ENCODE assay signal across 8 cellular contexts in the genomic region with DNA sequence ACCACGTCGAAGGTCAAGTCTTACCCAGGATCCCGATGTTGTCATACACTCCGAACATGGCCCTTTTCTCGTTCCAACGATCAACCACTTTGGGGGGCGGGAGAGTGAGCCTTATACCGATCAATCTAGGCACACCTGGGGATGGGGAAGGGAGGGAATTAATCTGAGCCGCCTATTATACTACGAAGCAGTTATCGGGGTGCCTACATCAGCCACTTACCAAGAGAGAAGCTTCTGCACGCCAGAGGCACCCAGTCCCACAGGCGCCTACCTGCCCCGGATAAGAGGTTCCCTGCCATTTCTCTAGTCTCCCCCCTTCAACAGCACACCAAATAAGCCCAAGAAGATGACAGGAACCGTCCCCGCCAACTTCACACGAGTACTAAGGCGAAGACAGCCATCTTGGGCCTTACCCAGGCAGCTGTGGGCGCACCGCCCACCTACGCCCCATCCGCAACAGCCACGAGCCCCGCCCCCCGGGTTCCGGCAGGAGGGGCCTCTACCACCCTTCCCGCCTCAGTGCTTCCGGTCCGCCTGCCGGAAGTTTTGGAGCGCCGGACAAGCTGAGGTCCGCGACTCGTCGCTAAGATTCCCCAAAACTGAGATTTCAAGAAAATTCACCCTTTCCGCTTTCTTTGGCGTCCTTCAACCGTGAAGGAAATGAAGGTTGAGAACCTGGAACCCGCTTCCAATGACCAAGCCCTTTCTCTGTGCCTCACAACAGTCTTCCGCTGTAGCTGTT. TPM values are rescaled to one million over a fixed set of nuclear protein-coding genes. Genes with fewer than 3 reads are reported as not detected.
DNase-seq lines count a peak whose midpoint lies in the region; ATAC-seq and TF ChIP-seq lines count a peak whose summit lies in the region.

A gene (minus strand): TSS at position 425 of the 742 bp plus-strand sequence. CDS start 126 bp downstream, at position 299.

- H3K27me3 ChIP-seq in kidney epithelial cell (ENCODE audit: control insufficient read depth, insufficient read depth, low read length) = no peaks in the 10 kb centered on the region

- intact Hi-C loops in activated CD4-positive, alpha-beta T cell treated with anti-CD3 and anti-CD28 coated beads for 36 hours (cut with DNase I, micrococcal nuclease) = loop anchor here (1.0 to 5.0 kb wide), 13 partner anchors 23 to 477 kb away; a partner anchor contains a TSS

- TF ChIP-seq CTCF in chondrocyte (IDR thresholded peaks at IDR 0.05) = no peak
- TF ChIP-seq CTCF in kidney epithelial cell (IDR thresholded peaks at IDR 0.05; ENCODE audit: insufficient read depth, low read length, poor library complexity, severe bottlenecking) = no peak

- no peaks in the 10 kb centered on the region for H3K27me3 Mint-ChIP-seq in activated CD4-positive, alpha-beta T cell treated with anti-CD3 and anti-CD28 coated beads for 36 hours
- no peaks in the 10 kb centered on the region for H3K27me3 Mint-ChIP-seq in chondrocyte (ENCODE audit: low read depth)

- peak within 1 kb of the TSS; percentile 98 for H3K27ac Mint-ChIP-seq in activated CD4-positive, alpha-beta T cell treated with anti-CD3 and anti-CD28 coated beads for 36 hours
- peak within 1 kb of the TSS; percentile 99 for H3K27ac Mint-ChIP-seq in chondrocyte (ENCODE audit: unreplicated experiment)

- H3K9me3 Mint-ChIP-seq in activated CD4-positive, alpha-beta T cell treated with anti-CD3 and anti-CD28 coated beads for 36 hours (ENCODE audit: low read depth) = no peaks in the 10 kb centered on the region
- H3K9me3 Mint-ChIP-seq in chondrocyte (ENCODE audit: low read depth) = no peaks in the 10 kb centered on the region

- peaks cover 33% of the 10 kb centered on the region for H3K4me1 Mint-ChIP-seq in activated CD4-positive, alpha-beta T cell treated with anti-CD3 and anti-CD28 coated beads for 36 hours
- peaks cover 24% of the 10 kb centered on the region for H3K4me1 Mint-ChIP-seq in chondrocyte (ENCODE audit: low read depth)

- POLR2A ChIA-PET in activated CD4-positive, alpha-beta T cell treated with anti-CD3 and anti-CD28 coated beads for 36 hours (lab: Charles Lee) = interaction anchor here (0.6 to 1.7 kb wide), 14 partner anchors 21 to 380 kb away, joined by 3 to 19 read pairs (median 4); a partner anchor contains a TSS

- no peaks in the 10 kb centered on the region for H3K36me3 ChIP-seq in kidney epithelial cell (ENCODE audit: control insufficient read depth, insufficient read depth, low read length)

- peaks cover 50% of the 10 kb centered on the region for H3K36me3 Mint-ChIP-seq in activated CD4-positive, alpha-beta T cell treated with anti-CD3 and anti-CD28 coated beads for 36 hours (ENCODE audit: low read depth)
- peaks cover 7% of the 10 kb centered on the region for H3K36me3 Mint-ChIP-seq in chondrocyte (ENCODE audit: low read depth)

- H3K4me3 Mint-ChIP-seq in activated CD4-positive, alpha-beta T cell treated with anti-CD3 and anti-CD28 coated beads for 36 hours = peak within 1 kb of the TSS; percentile 94
- peak within 1 kb of the TSS; percentile 95 for H3K4me3 Mint-ChIP-seq in chondrocyte (ENCODE audit: unreplicated experiment)

- peak; percentile 97 for DNase-seq in Ammon's horn (ENCODE audit: low spot score)
- peak; percentile 87 for DNase-seq in GM19238 (ENCODE audit: insufficient read length, low spot score)
- DNase-seq in NCI-H524 (lab: John Stamatoyannopoulos, UW) = peak; percentile 81 to 92
- peak; percentile 97 for DNase-seq in activated CD4-positive, alpha-beta T cell treated with anti-CD3 and anti-CD28 coated beads for 36 hours
- DNase-seq in chondrocyte (ENCODE audit: low spot score) = peak; percentile 99
- DNase-seq in kidney epithelial cell (ENCODE audit: low read depth) = peak; percentile 63
- DNase-seq in stimulated activated CD4-positive, alpha-beta T cell treated with anti-CD3 and anti-CD28 coated beads, Interleukin-15, amount 100 ng/mL, for 24 hours = peak; percentile 99

- H3K4me3 ChIP-seq in kidney epithelial cell (ENCODE audit: low read depth, low read length) = peak within 1 kb of the TSS; percentile 81

- CTCF ChIA-PET in activated CD4-positive, alpha-beta T cell treated with anti-CD3 and anti-CD28 coated beads for 36 hours (lab: Charles Lee) = interaction anchor here (0.6 to 3.7 kb wide), 12 partner anchors 12 to 473 kb away, joined by 3 to 16 read pairs (median 4); a partner anchor contains a TSS

- ATAC-seq in HG03439 (IDR thresholded peaks at IDR 0.05; ENCODE audit: unreplicated experiment) = peak; percentile 67
- peak; percentile 73 for ATAC-seq in activated CD4-positive, alpha-beta T cell treated with anti-CD3 and anti-CD28 coated beads for 36 hours

RNA-seq across cellular contexts. Expression of the gene that starts here (rescaled TPM):
- total RNA-seq in activated CD4-positive, alpha-beta T cell treated with anti-CD3 and anti-CD28 coated beads for 36 hours = 100 to 1,000 TPM; 232 to 275 TPM
- total RNA-seq in chondrocyte = 169 to 201 TPM (median 170 TPM) in 3 replicates
- total RNA-seq in kidney epithelial cell = 63.7 and 78.3 TPM in 2 replicates

Comparison
In these comparisons a context has a peak if more than half of its experiments do, and no peak if none do; other contexts are left out.
1. Peak in every context shown above with its lines: DNase-seq, ATAC-seq and H3K4me3 ChIP-seq.